ENCODE assay signal across 16 cellular contexts in genomic region chr2:73913414-73914054, GRCh38. TPM values are rescaled to one million over a fixed set of nuclear protein-coding genes. Genes with fewer than 3 reads are reported as not detected.
A peak's percentile ranks its signal among the peaks of the same experiment; 100 is the strongest.
DNase-seq lines count a peak whose midpoint lies in the region; ATAC-seq, FAIRE-seq and TF ChIP-seq lines count a peak whose summit lies in the region.
"Had no signal": no experiment of that assay in that cellular context is flagged by ENCODE, and none has a peak within 500 bp of the region (broad histone marks: within the 10 kb centered on the region; RNA-seq: fewer than 3 reads in every experiment).

No MANE protein-coding gene starts in this region.

- H3K27me3 ChIP-seq in H1 (replicated peaks in 1 of 4; ENCODE audit: control insufficient read depth in 3 of 4, extremely low read depth in 1 of 4, insufficient read depth in 3 of 4, low read length in 3 of 4), result no peaks in the 10 kb centered on the region
- H3K27me3 ChIP-seq in rectal smooth muscle tissue (ENCODE audit: control insufficient read depth, insufficient read depth, low read length), result no peaks in the 10 kb centered on the region
- no peaks in the 10 kb centered on the region for H3K27me3 ChIP-seq in transverse colon
- H3K27me3 ChIP-seq: BLaER1 had no signal

- CTCF ChIA-PET in H1 (lab: Charles Lee; ENCODE audit: partially characterized antibody), result interaction anchor here (1.3 to 3.2 kb wide), 2 partner anchors 9 to 21 kb away, joined by 3 to 21 read pairs; partner anchors contain the start of gene ACTG2

- H3K36me3 ChIP-seq in H1 (ENCODE audit: control insufficient read depth in 2 of 4, insufficient read depth in 4 of 4, low read length in 3 of 4) (no peaks in the 10 kb centered on the region), rectal smooth muscle tissue (ENCODE audit: control insufficient read depth, insufficient read depth, low read length) (peaks cover 40% of the 10 kb centered on the region), transverse colon (peaks cover 0 to 9% (median 0%) of the 10 kb centered on the region in 4 donors)
- H3K36me3 ChIP-seq: BLaER1 had no signal

- H2BK20ac ChIP-seq in H1 (ENCODE audit: low read length), result no peak overlapping the region

- H3K27ac ChIP-seq in H1 (ENCODE audit: low read depth, low read length), result no peak overlapping the region
- H3K27ac ChIP-seq in rectal smooth muscle tissue (ENCODE audit: low read depth, low read length), result peak overlapping the region; percentile 76
- H3K27ac ChIP-seq in transverse colon, result peak overlapping the region in 3 of 4 donors; percentile 41 to 89 (median 54)
- H3K27ac ChIP-seq: A549, BLaER1, HL-60 had no signal

- no peak overlapping the region for H3K4me2 ChIP-seq in H1 (ENCODE audit: insufficient read depth in 1 of 2, low read depth in 2 of 2, low read length in 2 of 2)
- H3K4me2 ChIP-seq: A549, BLaER1 had no signal

- H3K79me2 ChIP-seq in H1 (ENCODE audit: control insufficient read depth in 1 of 2, insufficient read depth in 2 of 2, low read length in 2 of 2), result no peaks in the 10 kb centered on the region

- POLR2A ChIA-PET in H1 (lab: Charles Lee; ENCODE audit: partially characterized antibody), result no interaction called here

- no peaks in the 10 kb centered on the region for H3K4me1 ChIP-seq in H1 (replicated peaks in 1 of 4; ENCODE audit: control insufficient read depth in 3 of 4, insufficient read depth in 4 of 4, low read length in 3 of 4)
- peaks cover 3% of the 10 kb centered on the region for H3K4me1 ChIP-seq in rectal smooth muscle tissue (ENCODE audit: control insufficient read depth, insufficient read depth, low read length)
- H3K4me1 ChIP-seq in transverse colon, result no peaks in the 10 kb centered on the region
- H3K4me1 ChIP-seq: A549, Caco-2 had no signal

- H3K4ac ChIP-seq in H1 (replicated peaks; ENCODE audit: insufficient read length, low read depth, low read length), result no peak overlapping the region

- no peak overlapping the region for H4K91ac ChIP-seq in H1 (replicated peaks; ENCODE audit: insufficient read length, low read length)

- H2BK120ac ChIP-seq in H1 (replicated peaks; ENCODE audit: low read depth, low read length), result no peak overlapping the region

- ATAC-seq in GM19455 (IDR thresholded peaks at IDR 0.05; ENCODE audit: unreplicated experiment), result no peak
- ATAC-seq in GM21619 (IDR thresholded peaks at IDR 0.05; ENCODE audit: unreplicated experiment), result no peak
- ATAC-seq: A549 had no signal

- H4K5ac ChIP-seq in H1 (ENCODE audit: insufficient read length, low read depth, low read length), result no peak overlapping the region

- intact Hi-C loops in transverse colon (cut with DNase I; ENCODE audit: low total_unique reads), result no loop called here

- no peak overlapping the region for H3K4me3 ChIP-seq in H1 (ENCODE audit: extremely low read depth in 1 of 4, insufficient read depth in 2 of 4, low read depth in 3 of 4, low read length in 4 of 4)
- no peak overlapping the region for H3K4me3 ChIP-seq in rectal smooth muscle tissue (ENCODE audit: low read length)
- H3K4me3 ChIP-seq in transverse colon, result no peak overlapping the region
- H3K4me3 ChIP-seq: A549, BLaER1 had no signal

- no peak overlapping the region for H3K14ac ChIP-seq in H1 (ENCODE audit: insufficient read length)

- TF ChIP-seq RAD21 in H1 (IDR thresholded peaks at IDR 0.05 in 1 of 2, conservative IDR thresholded peaks at IDR 0.05 in 1 of 2; ENCODE audit: low read depth in 2 of 2, low read length in 2 of 2), result no peak

- no peak for TF ChIP-seq POLR2A in H1 (IDR thresholded peaks at IDR 0.05; ENCODE audit: control extremely low read depth in 1 of 2, low read depth in 2 of 2, low read length in 2 of 2)
- TF ChIP-seq POLR2A in transverse colon (IDR thresholded peaks at IDR 0.05), result no peak

- H2BK15ac ChIP-seq in H1 (ENCODE audit: low read length), result no peak overlapping the region

- no peak overlapping the region for H3K18ac ChIP-seq in H1 (ENCODE audit: extremely low read depth, low read length)

- WGBS in H1 (ENCODE audit: extremely low coverage in 1 of 2, insufficient coverage in 1 of 2, insufficient read length in 1 of 2, insufficient replicate concordance in 2 of 2, low coverage in 1 of 2, low lambda C conversion rate in 2 of 2, missing lambda C conversion rate in 1 of 2), 2 experiments, result 93% methylated on average over 8 of the region's 8 CpGs; no CpG with 5 or more reads in 1 of the 2 experiments
- WGBS in transverse colon (ENCODE audit: low coverage in 1 of 2), 2 donors, result 90 to 100% methylated on average over 1 to 8 of the region's 8 CpGs

- FAIRE-seq in H1 (lab: Jason Lieb, UNC), result no peak
- FAIRE-seq: A549, GM12892 had no signal

- no peak overlapping the region for H4K8ac ChIP-seq in H1 (ENCODE audit: extremely low read depth, insufficient read depth, low read length)

- TF ChIP-seq CTCF in H1 (IDR thresholded peaks at IDR 0.05; ENCODE audit: control extremely low read depth in 1 of 3, insufficient read depth in 1 of 3, low read depth in 1 of 3, low read length in 3 of 3), result no peak
- no peak for TF ChIP-seq CTCF in transverse colon (IDR thresholded peaks at IDR 0.05)

- H3K23me2 ChIP-seq in H1 (ENCODE audit: low read depth, low read length), result no peaks in the 10 kb centered on the region

- TF ChIP-seq EP300 in H1 (IDR thresholded peaks at IDR 0.05; ENCODE audit: borderline replicate concordance in 1 of 2, low read depth in 2 of 2, low read length in 2 of 2) (no peak), transverse colon (IDR thresholded peaks at IDR 0.05; ENCODE audit: low read depth) (no peak)

- peak overlapping the region; percentile 44; the same call in 1 of the 2 replicates for H2AFZ ChIP-seq in H1 (ENCODE audit: low read length)

- no peak overlapping the region for H2AK5ac ChIP-seq in H1 (ENCODE audit: low read depth, low read length)

- no peak overlapping the region for H3K23ac ChIP-seq in H1 (ENCODE audit: insufficient read length)

- H3K9ac ChIP-seq in H1 (replicated peaks in 1 of 4; ENCODE audit: extremely low read depth in 1 of 4, low read depth in 3 of 4, low read length in 3 of 4), result no peak overlapping the region
- no peak overlapping the region for H3K9ac ChIP-seq in rectal smooth muscle tissue (ENCODE audit: low read length)
- H3K9ac ChIP-seq: BLaER1 had no signal

- H3K9me3 ChIP-seq in H1 (ENCODE audit: insufficient read depth in 2 of 2, low read depth in 1 of 2, low read length in 1 of 2) (no peaks in the 10 kb centered on the region), transverse colon (no peaks in the 10 kb centered on the region)
- H3K9me3 ChIP-seq: A549, BLaER1, Caco-2 had no signal

- no peak overlapping the region for H2BK5ac ChIP-seq in H1 (ENCODE audit: low read depth, low read length)

- no peak overlapping the region for H3K56ac ChIP-seq in H1 (replicated peaks; ENCODE audit: insufficient read length, low read depth, low read length)

- no peaks in the 10 kb centered on the region for H3K79me1 ChIP-seq in H1 (ENCODE audit: low read depth, low read length)

- DNase-seq in H1 (ENCODE audit: low read depth in 1 of 2, low spot score in 2 of 2) (no peak), islet precursor cell (peak; percentile 21), transverse colon (no peak), NCI-H187 treated with DMSO at 0.1 percent for 48 hours (lab: John Stamatoyannopoulos, UW) (no peak)
- DNase-seq: Caco-2; CD8-positive, alpha-beta memory T cell; DND-41; GDM1; H7 had no signal

- in situ Hi-C loops in transverse colon (cut with MboI; ENCODE audit: low pct_ligation_motif_present in 1 of 4, low pct_unique_long_range_greater_than_20kb in 1 of 4, low sequenced_read_pairs in 3 of 4), result no loop called here

- H2BK12ac ChIP-seq in H1 (ENCODE audit: low read depth, low read length), result no peak overlapping the region

- H4K20me1 ChIP-seq in H1 (replicated peaks in 1 of 2; ENCODE audit: control insufficient read depth in 1 of 2, insufficient read depth in 2 of 2, low read length in 2 of 2), result no peaks in the 10 kb centered on the region
- H4K20me1 ChIP-seq: BLaER1 had no signal

TF ChIP-seq in H1, 55 proteins besides CTCF, POLR2A, EP300 and RAD21 (continues in another document):
- no peak for TF ChIP-seq HDAC6 (IDR thresholded peaks at IDR 0.05; ENCODE audit: low read depth, low read length)
- TF ChIP-seq KDM1A (IDR thresholded peaks at IDR 0.05; ENCODE audit: borderline replicate concordance, low read length), result no peak
- TF ChIP-seq SRF (IDR thresholded peaks at IDR 0.05; ENCODE audit: low read depth, low read length), result no peak
- no peak for TF ChIP-seq MAFK (IDR thresholded peaks at IDR 0.05; ENCODE audit: low read depth, low read length)
- no peak for TF ChIP-seq SIX5 (IDR thresholded peaks at IDR 0.05; ENCODE audit: low read depth, low read length)
- TF ChIP-seq CEBPB (IDR thresholded peaks at IDR 0.05; ENCODE audit: low read depth, low read length), result no peak
- TF ChIP-seq, protein P1, sequence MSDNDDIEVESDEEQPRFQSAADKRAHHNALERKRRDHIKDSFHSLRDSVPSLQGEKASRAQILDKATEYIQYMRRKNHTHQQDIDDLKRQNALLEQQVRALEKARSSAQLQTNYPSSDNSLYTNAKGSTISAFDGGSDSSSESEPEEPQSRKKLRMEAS (IDR thresholded peaks at IDR 0.05), result no peak
- TF ChIP-seq POLR2AphosphoS5 (IDR thresholded peaks at IDR 0.05; ENCODE audit: low read depth, low read length), result no peak
- TF ChIP-seq KDM5A (IDR thresholded peaks at IDR 0.05; ENCODE audit: low read length), result no peak
- no peak for TF ChIP-seq BCL11A (IDR thresholded peaks at IDR 0.05; ENCODE audit: low read depth in 2 of 2, low read length in 2 of 2)

RNA-seq across cellular contexts. Expression of gene DGUOK, which starts 13.1 kb away (rescaled TPM):
- total RNA-seq in H1 (2021; fragmentation: NEBNext Ultra II Directional; extraction: Animal tissue kit (Norgen Biotek cat#: 25700)), result 103 and 110 TPM in 2 replicates
- polyA plus RNA-seq in H1 (2011; rRNA removed), result 129 and 168 TPM in 2 replicates
- 142 TPM for polyA plus RNA-seq in H1 (2011; cell fraction: cytosol; rRNA removed)
- 137 TPM for polyA plus RNA-seq in H1 (2011; cell fraction: nucleus; rRNA removed)
- polyA plus RNA-seq in H1 (2012, experiment 1 of 2), result 123 to 156 TPM (median 126 TPM) in 4 replicates
- 180 TPM for polyA plus RNA-seq in H1 (2012, experiment 2 of 2)
- polyA plus RNA-seq in H1 (2013, experiment 1 of 2), result 154 TPM
- polyA plus RNA-seq in H1 (2013, experiment 2 of 2), result 152 TPM
- polyA minus RNA-seq in H1 (2011; rRNA and poly(A)+ RNA removed), result 39.0 and 44.6 TPM in 2 replicates
- polyA minus RNA-seq in H1 (2011; cell fraction: cytosol; rRNA and poly(A)+ RNA removed), result 37.1 TPM
- polyA minus RNA-seq in H1 (2011; cell fraction: nucleus; rRNA and poly(A)+ RNA removed), result 29.5 TPM
- total RNA-seq in transverse colon, result 10 to 100 TPM; 27.3 to 49.7 (median 40.3) TPM

RNA-seq across cellular contexts. Expression of gene ACTG2, which starts 20.7 kb away (rescaled TPM):
- 11.0 and 13.7 TPM in 2 replicates for total RNA-seq in H1 (2021; fragmentation: NEBNext Ultra II Directional; extraction: Animal tissue kit (Norgen Biotek cat#: 25700))
- polyA plus RNA-seq in H1 (2011; rRNA removed), result 4.8 and 6.2 TPM in 2 replicates
- polyA plus RNA-seq in H1 (2011; cell fraction: cytosol; rRNA removed), result 4.3 TPM
- 5.4 TPM for polyA plus RNA-seq in H1 (2011; cell fraction: nucleus; rRNA removed)
- polyA plus RNA-seq in H1 (2012, experiment 1 of 2), result 8.0 to 21.0 TPM (median 12.5 TPM) in 4 replicates
- 13.2 TPM for polyA plus RNA-seq in H1 (2012, experiment 2 of 2)
- polyA plus RNA-seq in H1 (2013, experiment 1 of 2), result 11.0 TPM
- polyA plus RNA-seq in H1 (2013, experiment 2 of 2), result 12.2 TPM
- polyA minus RNA-seq in H1 (2011; rRNA and poly(A)+ RNA removed), result 8.7 and 13.5 TPM in 2 replicates
- 2.4 TPM for polyA minus RNA-seq in H1 (2011; cell fraction: cytosol; rRNA and poly(A)+ RNA removed)
- 3.9 TPM for polyA minus RNA-seq in H1 (2011; cell fraction: nucleus; rRNA and poly(A)+ RNA removed)
- total RNA-seq in transverse colon, result 1,000 to 10,000 TPM in 1 of 4 donors, 100 to 1,000 TPM in 3; 394 to 3,499 (median 729) TPM
- total RNA-seq: CD8-positive, alpha-beta memory T cell had no signal
- polyA plus RNA-seq: CD8-positive, alpha-beta memory T cell had no signal

Comparison
In these comparisons a context has a peak if more than half of its experiments do, and no peak if none do; other contexts are left out.
1. RNA of gene ACTG2, which starts 20.7 kb away (total RNA-seq): 394 to 3,499 TPM in transverse colon; 11.0 to 13.7 TPM in H1; every median in the first group is over 10 times any median in the second.